2 cellular contexts compared by ENCODE assay signal in the genomic region with DNA sequence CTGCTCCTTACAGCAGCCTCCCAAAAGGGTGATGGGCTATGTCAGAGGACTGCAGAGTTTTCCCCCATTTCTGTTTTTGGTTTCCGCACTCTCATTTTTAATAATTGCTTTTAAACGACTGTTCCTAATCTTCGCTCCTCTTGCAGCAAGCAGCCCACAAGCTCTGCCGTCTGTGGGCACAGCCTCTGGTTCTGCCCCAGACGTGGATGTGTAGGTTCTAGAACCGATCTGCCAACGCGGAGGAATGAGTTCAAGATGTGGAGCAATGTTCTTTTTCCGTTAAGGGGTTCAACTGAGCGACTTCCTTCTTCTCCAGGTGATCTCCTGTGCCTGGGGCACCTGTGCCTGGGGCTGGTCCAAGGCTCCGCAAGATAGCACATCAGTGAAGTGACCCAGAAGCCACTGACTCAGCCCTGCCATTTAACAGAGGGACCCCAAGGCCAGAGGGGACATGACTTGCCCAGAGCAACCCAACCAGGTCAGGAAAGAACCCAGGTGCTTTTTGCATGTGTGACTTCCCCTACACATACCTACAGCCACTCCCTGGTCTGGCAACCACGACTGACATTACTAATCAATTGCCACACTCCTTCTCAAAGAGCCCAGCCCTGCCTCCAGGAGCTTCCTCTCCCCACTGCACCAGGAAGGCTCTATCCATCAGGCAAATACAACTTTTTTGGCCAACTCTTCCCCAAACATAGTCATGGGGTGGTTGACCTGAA.
TF ChIP-seq lines count a peak whose summit lies in the region.

No MANE protein-coding gene starts in this region.

TF ChIP-seq in A549, 52 proteins besides CTCF, POLR2A, EP300 and RAD21:
- TF ChIP-seq, protein P1, sequence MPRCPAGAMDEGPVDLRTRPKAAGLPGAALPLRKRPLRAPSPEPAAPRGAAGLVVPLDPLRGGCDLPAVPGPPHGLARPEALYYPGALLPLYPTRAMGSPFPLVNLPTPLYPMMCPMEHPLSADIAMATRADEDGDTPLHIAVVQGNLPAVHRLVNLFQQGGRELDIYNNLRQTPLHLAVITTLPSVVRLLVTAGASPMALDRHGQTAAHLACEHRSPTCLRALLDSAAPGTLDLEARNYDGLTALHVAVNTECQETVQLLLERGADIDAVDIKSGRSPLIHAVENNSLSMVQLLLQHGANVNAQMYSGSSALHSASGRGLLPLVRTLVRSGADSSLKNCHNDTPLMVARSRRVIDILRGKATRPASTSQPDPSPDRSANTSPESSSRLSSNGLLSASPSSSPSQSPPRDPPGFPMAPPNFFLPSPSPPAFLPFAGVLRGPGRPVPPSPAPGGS (IDR thresholded peaks at IDR 0.05) = no peak
- TF ChIP-seq, protein P2, sequence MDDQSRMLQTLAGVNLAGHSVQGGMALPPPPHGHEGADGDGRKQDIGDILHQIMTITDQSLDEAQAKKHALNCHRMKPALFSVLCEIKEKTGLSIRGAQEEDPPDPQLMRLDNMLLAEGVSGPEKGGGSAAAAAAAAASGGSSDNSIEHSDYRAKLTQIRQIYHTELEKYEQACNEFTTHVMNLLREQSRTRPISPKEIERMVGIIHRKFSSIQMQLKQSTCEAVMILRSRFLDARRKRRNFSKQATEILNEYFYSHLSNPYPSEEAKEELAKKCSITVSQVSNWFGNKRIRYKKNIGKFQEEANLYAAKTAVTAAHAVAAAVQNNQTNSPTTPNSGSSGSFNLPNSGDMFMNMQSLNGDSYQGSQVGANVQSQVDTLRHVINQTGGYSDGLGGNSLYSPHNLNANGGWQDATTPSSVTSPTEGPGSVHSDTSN (IDR thresholded peaks at IDR 0.05) = no peak
- no peak for TF ChIP-seq FOXS1 (CRISPR knock-in tag; IDR thresholded peaks at IDR 0.05)
- TF ChIP-seq, protein P3, sequence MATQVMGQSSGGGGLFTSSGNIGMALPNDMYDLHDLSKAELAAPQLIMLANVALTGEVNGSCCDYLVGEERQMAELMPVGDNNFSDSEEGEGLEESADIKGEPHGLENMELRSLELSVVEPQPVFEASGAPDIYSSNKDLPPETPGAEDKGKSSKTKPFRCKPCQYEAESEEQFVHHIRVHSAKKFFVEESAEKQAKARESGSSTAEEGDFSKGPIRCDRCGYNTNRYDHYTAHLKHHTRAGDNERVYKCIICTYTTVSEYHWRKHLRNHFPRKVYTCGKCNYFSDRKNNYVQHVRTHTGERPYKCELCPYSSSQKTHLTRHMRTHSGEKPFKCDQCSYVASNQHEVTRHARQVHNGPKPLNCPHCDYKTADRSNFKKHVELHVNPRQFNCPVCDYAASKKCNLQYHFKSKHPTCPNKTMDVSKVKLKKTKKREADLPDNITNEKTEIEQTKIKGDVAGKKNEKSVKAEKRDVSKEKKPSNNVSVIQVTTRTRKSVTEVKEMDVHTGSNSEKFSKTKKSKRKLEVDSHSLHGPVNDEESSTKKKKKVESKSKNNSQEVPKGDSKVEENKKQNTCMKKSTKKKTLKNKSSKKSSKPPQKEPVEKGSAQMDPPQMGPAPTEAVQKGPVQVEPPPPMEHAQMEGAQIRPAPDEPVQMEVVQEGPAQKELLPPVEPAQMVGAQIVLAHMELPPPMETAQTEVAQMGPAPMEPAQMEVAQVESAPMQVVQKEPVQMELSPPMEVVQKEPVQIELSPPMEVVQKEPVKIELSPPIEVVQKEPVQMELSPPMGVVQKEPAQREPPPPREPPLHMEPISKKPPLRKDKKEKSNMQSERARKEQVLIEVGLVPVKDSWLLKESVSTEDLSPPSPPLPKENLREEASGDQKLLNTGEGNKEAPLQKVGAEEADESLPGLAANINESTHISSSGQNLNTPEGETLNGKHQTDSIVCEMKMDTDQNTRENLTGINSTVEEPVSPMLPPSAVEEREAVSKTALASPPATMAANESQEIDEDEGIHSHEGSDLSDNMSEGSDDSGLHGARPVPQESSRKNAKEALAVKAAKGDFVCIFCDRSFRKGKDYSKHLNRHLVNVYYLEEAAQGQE (IDR thresholded peaks at IDR 0.05) = no peak

TF ChIP-seq in H1, 55 proteins besides CTCF, POLR2A, EP300 and RAD21:
- no peak for TF ChIP-seq JUN (IDR thresholded peaks at IDR 0.05; ENCODE audit: low read depth, low read length)
- no peak for TF ChIP-seq CEBPB (IDR thresholded peaks at IDR 0.05; ENCODE audit: low read depth, low read length)
- TF ChIP-seq BACH1 (IDR thresholded peaks at IDR 0.05; ENCODE audit: low read length) = no peak
- no peak for TF ChIP-seq SP4 (IDR thresholded peaks at IDR 0.05; ENCODE audit: low read length)
- no peak for TF ChIP-seq CBX5 (IDR thresholded peaks at IDR 0.05; ENCODE audit: low read depth, low read length)
- TF ChIP-seq POU5F1 (IDR thresholded peaks at IDR 0.05; ENCODE audit: low read depth, low read length) = no peak
- no peak for TF ChIP-seq KDM5A (IDR thresholded peaks at IDR 0.05; ENCODE audit: low read length)
- TF ChIP-seq, protein P4, sequence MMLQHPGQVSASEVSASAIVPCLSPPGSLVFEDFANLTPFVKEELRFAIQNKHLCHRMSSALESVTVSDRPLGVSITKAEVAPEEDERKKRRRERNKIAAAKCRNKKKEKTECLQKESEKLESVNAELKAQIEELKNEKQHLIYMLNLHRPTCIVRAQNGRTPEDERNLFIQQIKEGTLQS (IDR thresholded peaks at IDR 0.05; ENCODE audit: insufficient read depth, low read depth, low read length) = no peak
- TF ChIP-seq, protein P5, sequence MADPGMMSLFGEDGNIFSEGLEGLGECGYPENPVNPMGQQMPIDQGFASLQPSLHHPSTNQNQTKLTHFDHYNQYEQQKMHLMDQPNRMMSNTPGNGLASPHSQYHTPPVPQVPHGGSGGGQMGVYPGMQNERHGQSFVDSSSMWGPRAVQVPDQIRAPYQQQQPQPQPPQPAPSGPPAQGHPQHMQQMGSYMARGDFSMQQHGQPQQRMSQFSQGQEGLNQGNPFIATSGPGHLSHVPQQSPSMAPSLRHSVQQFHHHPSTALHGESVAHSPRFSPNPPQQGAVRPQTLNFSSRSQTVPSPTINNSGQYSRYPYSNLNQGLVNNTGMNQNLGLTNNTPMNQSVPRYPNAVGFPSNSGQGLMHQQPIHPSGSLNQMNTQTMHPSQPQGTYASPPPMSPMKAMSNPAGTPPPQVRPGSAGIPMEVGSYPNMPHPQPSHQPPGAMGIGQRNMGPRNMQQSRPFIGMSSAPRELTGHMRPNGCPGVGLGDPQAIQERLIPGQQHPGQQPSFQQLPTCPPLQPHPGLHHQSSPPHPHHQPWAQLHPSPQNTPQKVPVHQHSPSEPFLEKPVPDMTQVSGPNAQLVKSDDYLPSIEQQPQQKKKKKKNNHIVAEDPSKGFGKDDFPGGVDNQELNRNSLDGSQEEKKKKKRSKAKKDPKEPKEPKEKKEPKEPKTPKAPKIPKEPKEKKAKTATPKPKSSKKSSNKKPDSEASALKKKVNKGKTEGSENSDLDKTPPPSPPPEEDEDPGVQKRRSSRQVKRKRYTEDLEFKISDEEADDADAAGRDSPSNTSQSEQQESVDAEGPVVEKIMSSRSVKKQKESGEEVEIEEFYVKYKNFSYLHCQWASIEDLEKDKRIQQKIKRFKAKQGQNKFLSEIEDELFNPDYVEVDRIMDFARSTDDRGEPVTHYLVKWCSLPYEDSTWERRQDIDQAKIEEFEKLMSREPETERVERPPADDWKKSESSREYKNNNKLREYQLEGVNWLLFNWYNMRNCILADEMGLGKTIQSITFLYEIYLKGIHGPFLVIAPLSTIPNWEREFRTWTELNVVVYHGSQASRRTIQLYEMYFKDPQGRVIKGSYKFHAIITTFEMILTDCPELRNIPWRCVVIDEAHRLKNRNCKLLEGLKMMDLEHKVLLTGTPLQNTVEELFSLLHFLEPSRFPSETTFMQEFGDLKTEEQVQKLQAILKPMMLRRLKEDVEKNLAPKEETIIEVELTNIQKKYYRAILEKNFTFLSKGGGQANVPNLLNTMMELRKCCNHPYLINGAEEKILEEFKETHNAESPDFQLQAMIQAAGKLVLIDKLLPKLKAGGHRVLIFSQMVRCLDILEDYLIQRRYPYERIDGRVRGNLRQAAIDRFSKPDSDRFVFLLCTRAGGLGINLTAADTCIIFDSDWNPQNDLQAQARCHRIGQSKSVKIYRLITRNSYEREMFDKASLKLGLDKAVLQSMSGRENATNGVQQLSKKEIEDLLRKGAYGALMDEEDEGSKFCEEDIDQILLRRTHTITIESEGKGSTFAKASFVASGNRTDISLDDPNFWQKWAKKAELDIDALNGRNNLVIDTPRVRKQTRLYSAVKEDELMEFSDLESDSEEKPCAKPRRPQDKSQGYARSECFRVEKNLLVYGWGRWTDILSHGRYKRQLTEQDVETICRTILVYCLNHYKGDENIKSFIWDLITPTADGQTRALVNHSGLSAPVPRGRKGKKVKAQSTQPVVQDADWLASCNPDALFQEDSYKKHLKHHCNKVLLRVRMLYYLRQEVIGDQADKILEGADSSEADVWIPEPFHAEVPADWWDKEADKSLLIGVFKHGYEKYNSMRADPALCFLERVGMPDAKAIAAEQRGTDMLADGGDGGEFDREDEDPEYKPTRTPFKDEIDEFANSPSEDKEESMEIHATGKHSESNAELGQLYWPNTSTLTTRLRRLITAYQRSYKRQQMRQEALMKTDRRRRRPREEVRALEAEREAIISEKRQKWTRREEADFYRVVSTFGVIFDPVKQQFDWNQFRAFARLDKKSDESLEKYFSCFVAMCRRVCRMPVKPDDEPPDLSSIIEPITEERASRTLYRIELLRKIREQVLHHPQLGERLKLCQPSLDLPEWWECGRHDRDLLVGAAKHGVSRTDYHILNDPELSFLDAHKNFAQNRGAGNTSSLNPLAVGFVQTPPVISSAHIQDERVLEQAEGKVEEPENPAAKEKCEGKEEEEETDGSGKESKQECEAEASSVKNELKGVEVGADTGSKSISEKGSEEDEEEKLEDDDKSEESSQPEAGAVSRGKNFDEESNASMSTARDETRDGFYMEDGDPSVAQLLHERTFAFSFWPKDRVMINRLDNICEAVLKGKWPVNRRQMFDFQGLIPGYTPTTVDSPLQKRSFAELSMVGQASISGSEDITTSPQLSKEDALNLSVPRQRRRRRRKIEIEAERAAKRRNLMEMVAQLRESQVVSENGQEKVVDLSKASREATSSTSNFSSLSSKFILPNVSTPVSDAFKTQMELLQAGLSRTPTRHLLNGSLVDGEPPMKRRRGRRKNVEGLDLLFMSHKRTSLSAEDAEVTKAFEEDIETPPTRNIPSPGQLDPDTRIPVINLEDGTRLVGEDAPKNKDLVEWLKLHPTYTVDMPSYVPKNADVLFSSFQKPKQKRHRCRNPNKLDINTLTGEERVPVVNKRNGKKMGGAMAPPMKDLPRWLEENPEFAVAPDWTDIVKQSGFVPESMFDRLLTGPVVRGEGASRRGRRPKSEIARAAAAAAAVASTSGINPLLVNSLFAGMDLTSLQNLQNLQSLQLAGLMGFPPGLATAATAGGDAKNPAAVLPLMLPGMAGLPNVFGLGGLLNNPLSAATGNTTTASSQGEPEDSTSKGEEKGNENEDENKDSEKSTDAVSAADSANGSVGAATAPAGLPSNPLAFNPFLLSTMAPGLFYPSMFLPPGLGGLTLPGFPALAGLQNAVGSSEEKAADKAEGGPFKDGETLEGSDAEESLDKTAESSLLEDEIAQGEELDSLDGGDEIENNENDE (IDR thresholded peaks at IDR 0.05; ENCODE audit: insufficient replicate concordance, low read length) = no peak
- TF ChIP-seq ZNF274 (IDR thresholded peaks at IDR 0.05; ENCODE audit: borderline replicate concordance, extremely low read depth, low read length) = no peak
- TF ChIP-seq, protein P6, sequence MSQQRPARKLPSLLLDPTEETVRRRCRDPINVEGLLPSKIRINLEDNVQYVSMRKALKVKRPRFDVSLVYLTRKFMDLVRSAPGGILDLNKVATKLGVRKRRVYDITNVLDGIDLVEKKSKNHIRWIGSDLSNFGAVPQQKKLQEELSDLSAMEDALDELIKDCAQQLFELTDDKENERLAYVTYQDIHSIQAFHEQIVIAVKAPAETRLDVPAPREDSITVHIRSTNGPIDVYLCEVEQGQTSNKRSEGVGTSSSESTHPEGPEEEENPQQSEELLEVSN (IDR thresholded peaks at IDR 0.05) = no peak
